In the genomic region with DNA sequence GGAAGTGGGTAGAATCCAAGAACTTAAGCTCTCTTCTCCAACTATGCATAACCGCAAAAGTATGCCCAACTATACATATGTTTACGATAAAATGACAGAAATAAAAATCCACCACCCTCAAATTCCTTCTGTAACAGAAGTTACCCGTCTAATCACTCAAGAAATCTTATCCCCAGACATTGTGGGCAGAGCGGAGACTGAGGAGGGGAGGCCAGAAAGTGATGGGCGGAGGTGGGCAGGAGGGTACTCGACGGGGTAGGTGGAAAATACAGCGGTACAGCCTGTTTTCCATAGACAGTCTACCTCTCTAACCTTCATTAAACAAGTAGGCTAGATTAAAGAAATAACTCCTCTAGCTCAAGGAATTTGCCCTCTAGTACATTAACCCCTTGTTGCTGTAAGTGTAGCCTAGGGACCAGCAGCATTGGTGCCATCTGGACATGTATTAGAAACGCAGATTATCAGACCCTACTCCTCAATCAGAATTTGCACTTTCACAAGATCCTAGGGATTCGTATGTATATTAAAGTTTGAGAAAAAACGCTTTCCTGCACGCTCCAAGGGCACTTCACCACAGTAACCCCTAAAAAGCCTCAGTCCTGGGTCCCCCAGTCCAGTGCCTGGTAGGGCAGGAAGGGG, we compare ENCODE assay signal across 8 cellular contexts. TPM values are rescaled to one million over a fixed set of nuclear protein-coding genes. Genes with fewer than 3 reads are reported as not detected.
DNase-seq lines count a peak whose midpoint lies in the region; ATAC-seq and TF ChIP-seq lines count a peak whose summit lies in the region.

No MANE protein-coding gene starts in this region.

- peak; percentile 9 for DNase-seq in AG20443 (ENCODE audit: low spot score)
- peak; percentile 75 for DNase-seq in GM19240 (ENCODE audit: insufficient read length, low spot score)
- DNase-seq in lower leg skin (ENCODE audit: low spot score in 2 of 2) = no peak
- no peak for DNase-seq in COLO829 (ENCODE audit: low spot score)
- DNase-seq in KBM-7 = no peak
- no peak for DNase-seq in OCI-M1 (lab: John Stamatoyannopoulos, UW)

- TF ChIP-seq CTCF in lower leg skin (IDR thresholded peaks at IDR 0.05) = no peak

- no peaks in the 10 kb centered on the region for H3K27me3 Mint-ChIP-seq in activated naive CD8-positive, alpha-beta T cell

- ATAC-seq in HG03175 (IDR thresholded peaks at IDR 0.05; ENCODE audit: unreplicated experiment) = peak; percentile 8

- WGBS in lower leg skin, 2 donors = 26 to 29% methylated on average over 12 of the region's 12 CpGs

- peak overlapping the region; percentile 32 for H3K4me3 ChIP-seq in lower leg skin (ENCODE audit: low read depth, poor library complexity, severe bottlenecking)

- H3K9me3 Mint-ChIP-seq in activated naive CD8-positive, alpha-beta T cell (ENCODE audit: low read depth) = no peaks in the 10 kb centered on the region

- H3K4me3 Mint-ChIP-seq in activated naive CD8-positive, alpha-beta T cell = peak overlapping the region; percentile 98

- in situ Hi-C loops in KBM-7 (cut with MboI; ENCODE audit: low pct_unique_long_range_greater_than_20kb, low sequenced_read_pairs) = no loop called here

- H3K36me3 Mint-ChIP-seq in activated naive CD8-positive, alpha-beta T cell = no peaks in the 10 kb centered on the region

- no peak for TF ChIP-seq POLR2A in lower leg skin (IDR thresholded peaks at IDR 0.05)

- H3K27ac Mint-ChIP-seq in activated naive CD8-positive, alpha-beta T cell = peak overlapping the region; percentile 97

- peaks cover 25% of the 10 kb centered on the region for H3K4me1 Mint-ChIP-seq in activated naive CD8-positive, alpha-beta T cell (ENCODE audit: low read depth)

- intact Hi-C loops in lower leg skin (cut with DNase I; ENCODE audit: low total_unique reads) = no loop called here

RNA-seq across cellular contexts. Expression of a gene that starts 0.6 kb away (rescaled TPM):
- total RNA-seq in lower leg skin = not detected

RNA-seq across cellular contexts. Expression of a gene that starts 0.7 kb away (rescaled TPM):
- total RNA-seq in lower leg skin = 10 to 100 TPM; 36.9 to 66.7 (median 39.6) TPM

Comparison
In these comparisons a context has a peak if more than half of its experiments do, and no peak if none do; other contexts are left out.
1. DNase-seq: peak in AG20443 (single experiment) and GM19240 (single experiment); none in lower leg skin (0 of 2), COLO829 (single experiment), KBM-7 (single experiment) and OCI-M1 (single experiment).